Comparison of ENCODE assay signal across 18 cellular contexts in genomic region chr3:172012775-172013174, GRCh38.
"Had no signal": no experiment of that assay in that cellular context is flagged by ENCODE, and none has a peak within 500 bp of the region (broad histone marks: within the 10 kb centered on the region; RNA-seq: fewer than 3 reads in every experiment).

No MANE protein-coding gene starts in this region.

- H3K27ac ChIP-seq: dorsolateral prefrontal cortex, epithelial cell of prostate, esophagus muscularis mucosa, gastrocnemius medialis, neutrophil, sigmoid colon, skin epidermis, stomach, thoracic aorta, transverse colon had no signal

- H3K4me1 Mint-ChIP-seq: naive thymus-derived CD4-positive, alpha-beta T cell had no signal

- FAIRE-seq: keratinocyte had no signal

- H3K9me3 ChIP-seq: esophagus muscularis mucosa, gastrocnemius medialis, neutrophil, sigmoid colon, stomach, thoracic aorta, transverse colon had no signal

- DNase-seq: cortex of kidney; dorsolateral prefrontal cortex; effector memory CD4-positive, alpha-beta T cell; gastrocnemius medialis; glutamatergic neuron; naive thymus-derived CD4-positive, alpha-beta T cell; sigmoid colon; stimulated activated CD4-positive, alpha-beta T cell treated with anti-CD3 and anti-CD28 coated beads, Interleukin-12 subunit alpha, Interleukin-12 subunit beta, amount 100 ng/mL, for 4 hours; stimulated activated naive CD4-positive, alpha-beta T cell; stomach; substantia nigra; transverse colon had no signal

- H3K4me3 ChIP-seq: dorsolateral prefrontal cortex, esophagus muscularis mucosa, gastrocnemius medialis, sigmoid colon, skin epidermis, stomach, thoracic aorta, transverse colon had no signal

- H3K4me3 Mint-ChIP-seq: naive thymus-derived CD4-positive, alpha-beta T cell had no signal

- ATAC-seq: gastrocnemius medialis; naive thymus-derived CD4-positive, alpha-beta T cell had no signal

- H3K4me1 ChIP-seq: esophagus muscularis mucosa, gastrocnemius medialis, sigmoid colon had no signal
